In the genomic region with DNA sequence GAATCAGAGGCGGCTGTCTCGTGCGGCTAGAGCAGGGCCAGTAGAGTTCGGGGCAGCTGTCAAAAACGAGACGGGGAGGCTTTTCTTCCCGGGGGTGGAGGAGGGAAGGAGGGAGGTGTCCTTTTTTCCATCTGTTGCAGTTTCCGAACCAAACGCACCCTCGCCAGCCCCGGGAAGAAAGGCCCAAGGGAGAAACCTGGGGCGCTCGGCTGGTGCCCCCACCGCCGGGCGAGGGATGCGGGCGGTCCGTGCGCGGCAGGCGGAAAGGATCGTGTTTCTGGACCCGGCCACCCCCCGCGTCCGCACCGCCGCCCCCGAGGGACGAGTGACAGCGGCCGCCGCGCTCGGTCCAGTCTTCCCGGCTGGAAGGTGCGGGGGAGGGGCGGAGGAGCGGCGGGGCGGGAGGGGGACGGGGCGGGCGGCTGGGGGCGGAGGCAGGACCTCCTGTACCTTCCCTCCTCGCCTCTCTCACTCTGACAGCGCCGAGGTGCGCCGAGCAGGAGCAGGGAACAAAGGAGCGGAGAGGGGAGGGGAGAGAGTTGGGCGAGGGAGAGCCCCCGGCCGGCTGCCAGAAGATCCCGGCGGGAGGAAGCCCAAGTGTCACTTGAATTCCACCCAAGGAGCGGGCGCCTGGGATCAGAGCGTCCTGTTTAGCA, we compare ENCODE assay signal across 1 cellular context.
TF ChIP-seq lines count a peak whose summit lies in the region.

A gene (plus strand): TSS at position 471 of the 656 bp plus-strand sequence. CDS start 318 bp downstream, outside the sequence.

TF ChIP-seq in HepG2, 621 proteins besides CTCF, POLR2A, EP300 and RAD21 (continued from another document and continues in another):
- no peak for TF ChIP-seq MAF1 (CRISPR knock-in tag; IDR thresholded peaks at IDR 0.05; ENCODE audit: borderline replicate concordance)
- TF ChIP-seq HNRNPUL1 (IDR thresholded peaks at IDR 0.05; ENCODE audit: low read depth, low read length), result no peak
- no peak for TF ChIP-seq NONO (IDR thresholded peaks at IDR 0.05)
- no peak for TF ChIP-seq NONO (CRISPR knock-in tag; conservative IDR thresholded peaks at IDR 0.05)
- TF ChIP-seq, protein P1, sequence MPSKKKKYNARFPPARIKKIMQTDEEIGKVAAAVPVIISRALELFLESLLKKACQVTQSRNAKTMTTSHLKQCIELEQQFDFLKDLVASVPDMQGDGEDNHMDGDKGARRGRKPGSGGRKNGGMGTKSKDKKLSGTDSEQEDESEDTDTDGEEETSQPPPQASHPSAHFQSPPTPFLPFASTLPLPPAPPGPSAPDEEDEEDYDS (CRISPR knock-in tag; IDR thresholded peaks at IDR 0.05), result no peak
- TF ChIP-seq KMT2B (CRISPR knock-in tag; IDR thresholded peaks at IDR 0.05), result 0 out of 2 replicates have a peak, but pooled peaks have one; percentile 32
- TF ChIP-seq, protein P2, sequence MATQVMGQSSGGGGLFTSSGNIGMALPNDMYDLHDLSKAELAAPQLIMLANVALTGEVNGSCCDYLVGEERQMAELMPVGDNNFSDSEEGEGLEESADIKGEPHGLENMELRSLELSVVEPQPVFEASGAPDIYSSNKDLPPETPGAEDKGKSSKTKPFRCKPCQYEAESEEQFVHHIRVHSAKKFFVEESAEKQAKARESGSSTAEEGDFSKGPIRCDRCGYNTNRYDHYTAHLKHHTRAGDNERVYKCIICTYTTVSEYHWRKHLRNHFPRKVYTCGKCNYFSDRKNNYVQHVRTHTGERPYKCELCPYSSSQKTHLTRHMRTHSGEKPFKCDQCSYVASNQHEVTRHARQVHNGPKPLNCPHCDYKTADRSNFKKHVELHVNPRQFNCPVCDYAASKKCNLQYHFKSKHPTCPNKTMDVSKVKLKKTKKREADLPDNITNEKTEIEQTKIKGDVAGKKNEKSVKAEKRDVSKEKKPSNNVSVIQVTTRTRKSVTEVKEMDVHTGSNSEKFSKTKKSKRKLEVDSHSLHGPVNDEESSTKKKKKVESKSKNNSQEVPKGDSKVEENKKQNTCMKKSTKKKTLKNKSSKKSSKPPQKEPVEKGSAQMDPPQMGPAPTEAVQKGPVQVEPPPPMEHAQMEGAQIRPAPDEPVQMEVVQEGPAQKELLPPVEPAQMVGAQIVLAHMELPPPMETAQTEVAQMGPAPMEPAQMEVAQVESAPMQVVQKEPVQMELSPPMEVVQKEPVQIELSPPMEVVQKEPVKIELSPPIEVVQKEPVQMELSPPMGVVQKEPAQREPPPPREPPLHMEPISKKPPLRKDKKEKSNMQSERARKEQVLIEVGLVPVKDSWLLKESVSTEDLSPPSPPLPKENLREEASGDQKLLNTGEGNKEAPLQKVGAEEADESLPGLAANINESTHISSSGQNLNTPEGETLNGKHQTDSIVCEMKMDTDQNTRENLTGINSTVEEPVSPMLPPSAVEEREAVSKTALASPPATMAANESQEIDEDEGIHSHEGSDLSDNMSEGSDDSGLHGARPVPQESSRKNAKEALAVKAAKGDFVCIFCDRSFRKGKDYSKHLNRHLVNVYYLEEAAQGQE (IDR thresholded peaks at IDR 0.05; ENCODE audit: borderline replicate concordance in 1 of 2, low read depth in 1 of 2, low read length in 2 of 2), result 0 out of 4 replicates have a peak, but pooled peaks of 1 of the 2 experiments have one; percentile 33
- TF ChIP-seq, protein P3, sequence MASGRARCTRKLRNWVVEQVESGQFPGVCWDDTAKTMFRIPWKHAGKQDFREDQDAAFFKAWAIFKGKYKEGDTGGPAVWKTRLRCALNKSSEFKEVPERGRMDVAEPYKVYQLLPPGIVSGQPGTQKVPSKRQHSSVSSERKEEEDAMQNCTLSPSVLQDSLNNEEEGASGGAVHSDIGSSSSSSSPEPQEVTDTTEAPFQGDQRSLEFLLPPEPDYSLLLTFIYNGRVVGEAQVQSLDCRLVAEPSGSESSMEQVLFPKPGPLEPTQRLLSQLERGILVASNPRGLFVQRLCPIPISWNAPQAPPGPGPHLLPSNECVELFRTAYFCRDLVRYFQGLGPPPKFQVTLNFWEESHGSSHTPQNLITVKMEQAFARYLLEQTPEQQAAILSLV (CRISPR knock-in tag; IDR thresholded peaks at IDR 0.05; ENCODE audit: borderline replicate concordance), result peak; percentile 55; the same call in 1 of the 2 replicates
- 0 out of 2 replicates have a peak, but pooled peaks have one; percentile 10 for TF ChIP-seq PHF20 (CRISPR knock-in tag; IDR thresholded peaks at IDR 0.05)
- TF ChIP-seq, protein P4, sequence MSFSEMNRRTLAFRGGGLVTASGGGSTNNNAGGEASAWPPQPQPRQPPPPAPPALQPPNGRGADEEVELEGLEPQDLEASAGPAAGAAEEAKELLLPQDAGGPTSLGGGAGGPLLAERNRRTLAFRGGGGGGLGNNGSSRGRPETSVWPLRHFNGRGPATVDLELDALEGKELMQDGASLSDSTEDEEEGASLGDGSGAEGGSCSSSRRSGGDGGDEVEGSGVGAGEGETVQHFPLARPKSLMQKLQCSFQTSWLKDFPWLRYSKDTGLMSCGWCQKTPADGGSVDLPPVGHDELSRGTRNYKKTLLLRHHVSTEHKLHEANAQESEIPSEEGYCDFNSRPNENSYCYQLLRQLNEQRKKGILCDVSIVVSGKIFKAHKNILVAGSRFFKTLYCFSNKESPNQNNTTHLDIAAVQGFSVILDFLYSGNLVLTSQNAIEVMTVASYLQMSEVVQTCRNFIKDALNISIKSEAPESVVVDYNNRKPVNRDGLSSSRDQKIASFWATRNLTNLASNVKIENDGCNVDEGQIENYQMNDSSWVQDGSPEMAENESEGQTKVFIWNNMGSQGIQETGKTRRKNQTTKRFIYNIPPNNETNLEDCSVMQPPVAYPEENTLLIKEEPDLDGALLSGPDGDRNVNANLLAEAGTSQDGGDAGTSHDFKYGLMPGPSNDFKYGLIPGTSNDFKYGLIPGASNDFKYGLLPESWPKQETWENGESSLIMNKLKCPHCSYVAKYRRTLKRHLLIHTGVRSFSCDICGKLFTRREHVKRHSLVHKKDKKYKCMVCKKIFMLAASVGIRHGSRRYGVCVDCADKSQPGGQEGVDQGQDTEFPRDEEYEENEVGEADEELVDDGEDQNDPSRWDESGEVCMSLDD (CRISPR knock-in tag; IDR thresholded peaks at IDR 0.05; ENCODE audit: borderline replicate concordance), result no peak; the same call in 1 of the 2 replicates
- no peak; the same call in 1 of the 2 replicates for TF ChIP-seq ZNF879 (CRISPR knock-in tag; IDR thresholded peaks at IDR 0.05)
- TF ChIP-seq HOXA3 (CRISPR knock-in tag; IDR thresholded peaks at IDR 0.05), result no peak
- peak; percentile 74 for TF ChIP-seq RBFOX2 (IDR thresholded peaks at IDR 0.05; ENCODE audit: low read depth, low read length)
- no peak for TF ChIP-seq TRIM24 (CRISPR knock-in tag; IDR thresholded peaks at IDR 0.05)
- peak; percentile 51; the same call in 1 of the 2 replicates for TF ChIP-seq GABPB1 (CRISPR knock-in tag; IDR thresholded peaks at IDR 0.05)
- TF ChIP-seq GLI4 (CRISPR knock-in tag; IDR thresholded peaks at IDR 0.05; ENCODE audit: borderline replicate concordance), result 0 out of 2 replicates have a peak, but pooled peaks have one; percentile 49
- TF ChIP-seq, protein P5, sequence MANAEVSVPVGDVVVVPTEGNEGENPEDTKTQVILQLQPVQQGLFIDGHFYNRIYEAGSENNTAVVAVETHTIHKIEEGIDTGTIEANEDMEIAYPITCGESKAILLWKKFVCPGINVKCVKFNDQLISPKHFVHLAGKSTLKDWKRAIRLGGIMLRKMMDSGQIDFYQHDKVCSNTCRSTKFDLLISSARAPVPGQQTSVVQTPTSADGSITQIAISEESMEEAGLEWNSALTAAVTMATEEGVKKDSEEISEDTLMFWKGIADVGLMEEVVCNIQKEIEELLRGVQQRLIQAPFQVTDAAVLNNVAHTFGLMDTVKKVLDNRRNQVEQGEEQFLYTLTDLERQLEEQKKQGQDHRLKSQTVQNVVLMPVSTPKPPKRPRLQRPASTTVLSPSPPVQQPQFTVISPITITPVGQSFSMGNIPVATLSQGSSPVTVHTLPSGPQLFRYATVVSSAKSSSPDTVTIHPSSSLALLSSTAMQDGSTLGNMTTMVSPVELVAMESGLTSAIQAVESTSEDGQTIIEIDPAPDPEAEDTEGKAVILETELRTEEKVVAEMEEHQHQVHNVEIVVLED (CRISPR knock-in tag; IDR thresholded peaks at IDR 0.05; ENCODE audit: borderline replicate concordance), result peak; percentile 32; the same call in 1 of the 2 replicates
- TF ChIP-seq ZNF34 (CRISPR knock-in tag; IDR thresholded peaks at IDR 0.05; ENCODE audit: borderline replicate concordance), result no peak
- no peak for TF ChIP-seq RARG (CRISPR knock-in tag; IDR thresholded peaks at IDR 0.05; ENCODE audit: low read depth)
- TF ChIP-seq, protein P6, sequence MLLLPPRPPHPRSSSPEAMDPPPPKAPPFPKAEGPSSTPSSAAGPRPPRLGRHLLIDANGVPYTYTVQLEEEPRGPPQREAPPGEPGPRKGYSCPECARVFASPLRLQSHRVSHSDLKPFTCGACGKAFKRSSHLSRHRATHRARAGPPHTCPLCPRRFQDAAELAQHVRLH (CRISPR knock-in tag; IDR thresholded peaks at IDR 0.05; ENCODE audit: borderline replicate concordance, low read depth), result no peak
- TF ChIP-seq ARNTL (CRISPR knock-in tag; IDR thresholded peaks at IDR 0.05), result no peak
- TF ChIP-seq MED1 (CRISPR knock-in tag; IDR thresholded peaks at IDR 0.05), result no peak; the same call in 1 of the 2 replicates
- TF ChIP-seq, protein P7, sequence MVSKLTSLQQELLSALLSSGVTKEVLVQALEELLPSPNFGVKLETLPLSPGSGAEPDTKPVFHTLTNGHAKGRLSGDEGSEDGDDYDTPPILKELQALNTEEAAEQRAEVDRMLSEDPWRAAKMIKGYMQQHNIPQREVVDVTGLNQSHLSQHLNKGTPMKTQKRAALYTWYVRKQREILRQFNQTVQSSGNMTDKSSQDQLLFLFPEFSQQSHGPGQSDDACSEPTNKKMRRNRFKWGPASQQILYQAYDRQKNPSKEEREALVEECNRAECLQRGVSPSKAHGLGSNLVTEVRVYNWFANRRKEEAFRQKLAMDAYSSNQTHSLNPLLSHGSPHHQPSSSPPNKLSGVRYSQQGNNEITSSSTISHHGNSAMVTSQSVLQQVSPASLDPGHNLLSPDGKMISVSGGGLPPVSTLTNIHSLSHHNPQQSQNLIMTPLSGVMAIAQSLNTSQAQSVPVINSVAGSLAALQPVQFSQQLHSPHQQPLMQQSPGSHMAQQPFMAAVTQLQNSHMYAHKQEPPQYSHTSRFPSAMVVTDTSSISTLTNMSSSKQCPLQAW (CRISPR knock-in tag; IDR thresholded peaks at IDR 0.05), result no peak
- TF ChIP-seq, protein P8, sequence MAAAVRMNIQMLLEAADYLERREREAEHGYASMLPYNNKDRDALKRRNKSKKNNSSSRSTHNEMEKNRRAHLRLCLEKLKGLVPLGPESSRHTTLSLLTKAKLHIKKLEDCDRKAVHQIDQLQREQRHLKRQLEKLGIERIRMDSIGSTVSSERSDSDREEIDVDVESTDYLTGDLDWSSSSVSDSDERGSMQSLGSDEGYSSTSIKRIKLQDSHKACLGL (CRISPR knock-in tag; IDR thresholded peaks at IDR 0.05), result no peak
- no peak for TF ChIP-seq PRMT3 (CRISPR knock-in tag; IDR thresholded peaks at IDR 0.05; ENCODE audit: borderline replicate concordance, low read depth)
- TF ChIP-seq ZNF7 (CRISPR knock-in tag; IDR thresholded peaks at IDR 0.05), result no peak
- TF ChIP-seq, protein P9, sequence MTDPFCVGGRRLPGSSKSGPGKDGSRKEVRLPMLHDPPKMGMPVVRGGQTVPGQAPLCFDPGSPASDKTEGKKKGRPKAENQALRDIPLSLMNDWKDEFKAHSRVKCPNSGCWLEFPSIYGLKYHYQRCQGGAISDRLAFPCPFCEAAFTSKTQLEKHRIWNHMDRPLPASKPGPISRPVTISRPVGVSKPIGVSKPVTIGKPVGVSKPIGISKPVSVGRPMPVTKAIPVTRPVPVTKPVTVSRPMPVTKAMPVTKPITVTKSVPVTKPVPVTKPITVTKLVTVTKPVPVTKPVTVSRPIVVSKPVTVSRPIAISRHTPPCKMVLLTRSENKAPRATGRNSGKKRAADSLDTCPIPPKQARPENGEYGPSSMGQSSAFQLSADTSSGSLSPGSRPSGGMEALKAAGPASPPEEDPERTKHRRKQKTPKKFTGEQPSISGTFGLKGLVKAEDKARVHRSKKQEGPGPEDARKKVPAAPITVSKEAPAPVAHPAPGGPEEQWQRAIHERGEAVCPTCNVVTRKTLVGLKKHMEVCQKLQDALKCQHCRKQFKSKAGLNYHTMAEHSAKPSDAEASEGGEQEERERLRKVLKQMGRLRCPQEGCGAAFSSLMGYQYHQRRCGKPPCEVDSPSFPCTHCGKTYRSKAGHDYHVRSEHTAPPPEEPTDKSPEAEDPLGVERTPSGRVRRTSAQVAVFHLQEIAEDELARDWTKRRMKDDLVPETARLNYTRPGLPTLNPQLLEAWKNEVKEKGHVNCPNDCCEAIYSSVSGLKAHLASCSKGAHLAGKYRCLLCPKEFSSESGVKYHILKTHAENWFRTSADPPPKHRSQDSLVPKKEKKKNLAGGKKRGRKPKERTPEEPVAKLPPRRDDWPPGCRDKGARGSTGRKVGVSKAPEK (CRISPR knock-in tag; IDR thresholded peaks at IDR 0.05; ENCODE audit: borderline replicate concordance), result 0 out of 2 replicates have a peak, but pooled peaks have one; percentile 8
- TF ChIP-seq SNAI1 (CRISPR knock-in tag; IDR thresholded peaks at IDR 0.05; ENCODE audit: borderline replicate concordance), result no peak
- TF ChIP-seq, protein P10, sequence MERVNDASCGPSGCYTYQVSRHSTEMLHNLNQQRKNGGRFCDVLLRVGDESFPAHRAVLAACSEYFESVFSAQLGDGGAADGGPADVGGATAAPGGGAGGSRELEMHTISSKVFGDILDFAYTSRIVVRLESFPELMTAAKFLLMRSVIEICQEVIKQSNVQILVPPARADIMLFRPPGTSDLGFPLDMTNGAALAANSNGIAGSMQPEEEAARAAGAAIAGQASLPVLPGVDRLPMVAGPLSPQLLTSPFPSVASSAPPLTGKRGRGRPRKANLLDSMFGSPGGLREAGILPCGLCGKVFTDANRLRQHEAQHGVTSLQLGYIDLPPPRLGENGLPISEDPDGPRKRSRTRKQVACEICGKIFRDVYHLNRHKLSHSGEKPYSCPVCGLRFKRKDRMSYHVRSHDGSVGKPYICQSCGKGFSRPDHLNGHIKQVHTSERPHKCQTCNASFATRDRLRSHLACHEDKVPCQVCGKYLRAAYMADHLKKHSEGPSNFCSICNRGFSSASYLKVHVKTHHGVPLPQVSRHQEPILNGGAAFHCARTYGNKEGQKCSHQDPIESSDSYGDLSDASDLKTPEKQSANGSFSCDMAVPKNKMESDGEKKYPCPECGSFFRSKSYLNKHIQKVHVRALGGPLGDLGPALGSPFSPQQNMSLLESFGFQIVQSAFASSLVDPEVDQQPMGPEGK (CRISPR knock-in tag; IDR thresholded peaks at IDR 0.05), result peak; percentile 84
- TF ChIP-seq, protein P11, sequence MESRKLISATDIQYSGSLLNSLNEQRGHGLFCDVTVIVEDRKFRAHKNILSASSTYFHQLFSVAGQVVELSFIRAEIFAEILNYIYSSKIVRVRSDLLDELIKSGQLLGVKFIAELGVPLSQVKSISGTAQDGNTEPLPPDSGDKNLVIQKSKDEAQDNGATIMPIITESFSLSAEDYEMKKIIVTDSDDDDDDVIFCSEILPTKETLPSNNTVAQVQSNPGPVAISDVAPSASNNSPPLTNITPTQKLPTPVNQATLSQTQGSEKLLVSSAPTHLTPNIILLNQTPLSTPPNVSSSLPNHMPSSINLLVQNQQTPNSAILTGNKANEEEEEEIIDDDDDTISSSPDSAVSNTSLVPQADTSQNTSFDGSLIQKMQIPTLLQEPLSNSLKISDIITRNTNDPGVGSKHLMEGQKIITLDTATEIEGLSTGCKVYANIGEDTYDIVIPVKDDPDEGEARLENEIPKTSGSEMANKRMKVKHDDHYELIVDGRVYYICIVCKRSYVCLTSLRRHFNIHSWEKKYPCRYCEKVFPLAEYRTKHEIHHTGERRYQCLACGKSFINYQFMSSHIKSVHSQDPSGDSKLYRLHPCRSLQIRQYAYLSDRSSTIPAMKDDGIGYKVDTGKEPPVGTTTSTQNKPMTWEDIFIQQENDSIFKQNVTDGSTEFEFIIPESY (CRISPR knock-in tag; IDR thresholded peaks at IDR 0.05), result no peak
- TF ChIP-seq TOE1 (CRISPR knock-in tag; IDR thresholded peaks at IDR 0.05), result no peak
